ENCODE assay signal across 28 cellular contexts in genomic region chr12:45213107-45213506, GRCh38.
"Had no signal": no experiment of that assay in that cellular context is flagged by ENCODE, and none has a peak within 500 bp of the region (broad histone marks: within the 10 kb centered on the region; RNA-seq: fewer than 3 reads in every experiment).

No MANE protein-coding gene starts in this region.

- ATAC-seq: activated CD8-positive, alpha-beta T cell treated with anti-CD3 and anti-CD28 coated beads for 36 hours; left lung; lower lobe of right lung; mucosa of descending colon; psoas muscle; stimulated activated naive B cell treated with anti-CD40 and anti-IgM and Interleukin-4, amounts not matched to agents 10 μg/mL and 1 μg/mL and 100 μg/mL, for 72 hours; T-helper 17 cell had no signal

- H3K27ac Mint-ChIP-seq: activated CD8-positive, alpha-beta T cell treated with anti-CD3 and anti-CD28 coated beads for 36 hours; activated naive CD8-positive, alpha-beta T cell treated with anti-CD3 and anti-CD28 coated beads for 36 hours had no signal

- H3K4me3 ChIP-seq: ascending aorta, cardiac muscle cell, esophagus muscularis mucosa, left lung, lower lobe of right lung, mucosa of descending colon, psoas muscle, sigmoid colon, smooth muscle cell, stomach, tibial nerve had no signal

- H3K36me3 ChIP-seq: ascending aorta, cardiac muscle cell, esophagus muscularis mucosa, left lung, lower lobe of right lung, sigmoid colon, stomach, tibial nerve, WERI-Rb-1 had no signal

- H3K27me3 ChIP-seq: ascending aorta, cardiac muscle cell, esophagus muscularis mucosa, left lung, sigmoid colon, stomach, tibial nerve had no signal

- H3K4me2 ChIP-seq: smooth muscle cell had no signal

- DNase-seq: activated CD4-positive, alpha-beta T cell treated with anti-CD3 and anti-CD28 coated beads, Interleukin-2, amount 50 U/mL, for 1 hour; activated CD4-positive, CD25-positive, alpha-beta regulatory T cell treated with anti-CD3 and anti-CD28 coated beads, Interleukin-2, amount 50 U/mL, for 72 hours; activated CD8-positive, alpha-beta T cell treated with anti-CD3 and anti-CD28 coated beads for 36 hours; activated naive CD4-positive, alpha-beta T cell treated with Interleukin-2 at 50 U/mL for 16 hours; activated naive CD8-positive, alpha-beta T cell treated with anti-CD3 and anti-CD28 coated beads for 36 hours; activated T-cell treated with anti-CD3 and anti-CD28 coated beads, Interleukin-2, amount 50 U/mL, for 48 hours; cerebellar nuclear complex; cortex of kidney; lower lobe of right lung; mesenchymal stem cell; mucosa of descending colon; nucleus accumbens; psoas muscle; sigmoid colon; stimulated activated CD4-positive, alpha-beta T cell treated with anti-CD3 and anti-CD28 coated beads, Interleukin-1b, Interleukin-23, amount 100 ng/mL, for 48 hours; stimulated activated naive B cell treated with anti-CD40 and anti-IgM and Interleukin-4, amounts not matched to agents 10 μg/mL and 1 μg/mL and 100 μg/mL, for 72 hours; stomach; T-helper 17 cell; T1000; WERI-Rb-1 had no signal

- H3K4me1 ChIP-seq: ascending aorta, parathyroid adenoma had no signal

- H3K4me3 Mint-ChIP-seq: activated CD8-positive, alpha-beta T cell treated with anti-CD3 and anti-CD28 coated beads for 36 hours; T-helper 17 cell had no signal

- H3K9me3 Mint-ChIP-seq: activated CD8-positive, alpha-beta T cell treated with anti-CD3 and anti-CD28 coated beads for 36 hours; activated naive CD8-positive, alpha-beta T cell treated with anti-CD3 and anti-CD28 coated beads for 36 hours; stimulated activated naive B cell treated with anti-CD40 and anti-IgM and Interleukin-4, amounts not matched to agents 10 μg/mL and 1 μg/mL and 100 μg/mL, for 72 hours had no signal

- H3K27ac ChIP-seq: ascending aorta, cardiac muscle cell, esophagus muscularis mucosa, left lung, lower lobe of right lung, parathyroid adenoma, psoas muscle, sigmoid colon, stomach, tibial nerve, WERI-Rb-1 had no signal

- H3K27me3 Mint-ChIP-seq: activated CD8-positive, alpha-beta T cell treated with anti-CD3 and anti-CD28 coated beads for 36 hours; activated naive CD8-positive, alpha-beta T cell treated with anti-CD3 and anti-CD28 coated beads for 36 hours; stimulated activated naive B cell treated with anti-CD40 and anti-IgM and Interleukin-4, amounts not matched to agents 10 μg/mL and 1 μg/mL and 100 μg/mL, for 72 hours; T-helper 17 cell had no signal

- H3K36me3 Mint-ChIP-seq: brain had no signal

- H3K9ac ChIP-seq: parathyroid adenoma had no signal
